31 cellular contexts compared by ENCODE assay signal in the genomic region with DNA sequence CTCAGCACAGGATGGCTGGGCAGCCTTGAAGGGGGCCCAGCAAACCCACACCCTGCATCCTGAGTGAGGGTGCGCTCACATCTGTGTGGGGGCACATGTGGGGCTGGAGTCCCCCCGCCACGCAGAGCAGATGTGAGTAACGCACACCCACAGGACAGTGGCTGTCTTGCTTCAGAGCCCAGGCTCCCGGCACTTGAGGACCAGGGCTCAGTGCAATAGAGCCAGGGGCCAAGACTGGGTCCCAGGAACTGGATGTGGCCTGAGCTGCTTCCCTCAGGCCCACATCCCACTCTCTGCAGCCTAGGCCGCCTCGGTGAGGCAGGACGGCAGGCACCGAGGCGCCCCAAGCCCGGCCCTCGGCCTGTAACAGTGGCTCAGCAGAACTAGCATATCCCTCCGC.
"Had no signal": no experiment of that assay in that cellular context is flagged by ENCODE, and none has a peak within 500 bp of the region (broad histone marks: within the 10 kb centered on the region; RNA-seq: fewer than 3 reads in every experiment).

No MANE protein-coding gene starts in this region.

- H3K27ac Mint-ChIP-seq: activated CD4-positive, alpha-beta memory T cell treated with anti-CD3 and anti-CD28 coated beads for 36 hours; activated T-helper 17 cell treated with anti-CD3 and anti-CD28 coated beads, Interleukin-2, amount 50 U/mL, for 72 hours; effector memory CD8-positive, alpha-beta T cell; natural killer cell; type B pancreatic cell had no signal

- H3K9ac ChIP-seq: neural progenitor cell had no signal

- H3K9me3 Mint-ChIP-seq: activated CD4-positive, alpha-beta memory T cell treated with anti-CD3 and anti-CD28 coated beads for 36 hours; activated CD4-positive, alpha-beta T cell treated with anti-CD3 and anti-CD28 coated beads, Interleukin-2, amount 10 ng/mL, durations not matched to agents 24 days and 14 days; activated T-cell treated with anti-CD3 and anti-CD28 coated beads, Interleukin-2, amount 50 U/mL, for 4 hours; activated T-helper 17 cell treated with anti-CD3 and anti-CD28 coated beads, Interleukin-2, amount 50 U/mL, for 72 hours; effector memory CD8-positive, alpha-beta T cell; natural killer cell; neural progenitor cell; type B pancreatic cell had no signal

- H3K36me3 Mint-ChIP-seq: activated CD4-positive, alpha-beta memory T cell treated with anti-CD3 and anti-CD28 coated beads for 36 hours; natural killer cell had no signal

- H3K9me3 ChIP-seq: gastroesophageal sphincter, right atrium auricular region, thoracic aorta, vagina had no signal

- ATAC-seq: activated T-helper 17 cell treated with anti-CD3 and anti-CD28 coated beads, Interleukin-2, amount 50 U/mL, for 72 hours; effector memory CD8-positive, alpha-beta T cell; gastroesophageal sphincter; left colon; natural killer cell had no signal

- H3K4me3 Mint-ChIP-seq: activated CD4-positive, alpha-beta memory T cell treated with anti-CD3 and anti-CD28 coated beads for 36 hours; activated CD4-positive, alpha-beta T cell treated with anti-CD3 and anti-CD28 coated beads, Interleukin-2, amount 10 ng/mL, durations not matched to agents 24 days and 14 days; activated T-cell treated with anti-CD3 and anti-CD28 coated beads, Interleukin-2, amount 50 U/mL, for 4 hours; activated T-helper 17 cell treated with anti-CD3 and anti-CD28 coated beads, Interleukin-2, amount 50 U/mL, for 72 hours; effector memory CD8-positive, alpha-beta T cell; natural killer cell; neural progenitor cell; T-helper 17 cell; type B pancreatic cell had no signal

- H3K27me3 Mint-ChIP-seq: activated CD4-positive, alpha-beta memory T cell treated with anti-CD3 and anti-CD28 coated beads for 36 hours; activated CD4-positive, alpha-beta T cell treated with anti-CD3 and anti-CD28 coated beads, Interleukin-2, amount 10 ng/mL, durations not matched to agents 24 days and 14 days; activated T-helper 17 cell treated with anti-CD3 and anti-CD28 coated beads, Interleukin-2, amount 50 U/mL, for 72 hours; effector memory CD8-positive, alpha-beta T cell; T-helper 17 cell; type B pancreatic cell had no signal

- H3K27me3 ChIP-seq: brain microvascular endothelial cell, gastroesophageal sphincter, neural progenitor cell, right atrium auricular region, vagina had no signal

- H3K4me3 ChIP-seq: gastroesophageal sphincter, neural progenitor cell, right atrium auricular region, thoracic aorta, vagina had no signal

- H3K4me2 ChIP-seq: neural progenitor cell had no signal

- H3K4me1 Mint-ChIP-seq: activated T-helper 17 cell treated with anti-CD3 and anti-CD28 coated beads, Interleukin-2, amount 50 U/mL, for 72 hours had no signal

- H3K36me3 ChIP-seq: neural progenitor cell, right atrium auricular region, thoracic aorta, vagina had no signal

- DNase-seq: activated CD4-positive, alpha-beta T cell treated with anti-CD3 and anti-CD28 coated beads, Interleukin-2, amount 10 ng/mL, durations not matched to agents 24 days and 14 days; activated gamma-delta T cell treated with Interleukin-2 at 50 U/mL for 16 hours; activated naive CD4-positive, alpha-beta T cell treated with anti-CD3 and anti-CD28 coated beads, Interleukin-2, amount 50 U/mL, for 16 hours; activated T-cell treated with anti-CD3 and anti-CD28 coated beads, Interleukin-2, amount 50 U/mL, for 4 hours; amniotic stem cell; brain microvascular endothelial cell; caudate nucleus; cortex of kidney; effector memory CD8-positive, alpha-beta T cell; head of caudate nucleus; hippocampal formation; left colon; mammary epithelial cell; natural killer cell; stimulated activated CD4-positive, alpha-beta T cell treated with anti-CD3 and anti-CD28 coated beads, Interleukin-15, amount 100 ng/mL, for 24 hours; stimulated activated CD4-positive, alpha-beta T cell treated with anti-CD3 and anti-CD28 coated beads, Interleukin-2, amount 100 ng/mL, for 24 hours; stimulated activated naive CD4-positive, alpha-beta T cell treated with Interleukin-2 at 50 U/mL for 16 hours; T-helper 17 cell; T1000; WERI-Rb-1 had no signal

- H3K4me1 ChIP-seq: gastroesophageal sphincter, right atrium auricular region, vagina had no signal

- FAIRE-seq: astrocyte, endothelial cell of umbilical vein, keratinocyte had no signal

- H3K27ac ChIP-seq: brain microvascular endothelial cell, gastroesophageal sphincter, neural progenitor cell, right atrium auricular region, thoracic aorta, vagina, WERI-Rb-1 had no signal
